In the genomic region with DNA sequence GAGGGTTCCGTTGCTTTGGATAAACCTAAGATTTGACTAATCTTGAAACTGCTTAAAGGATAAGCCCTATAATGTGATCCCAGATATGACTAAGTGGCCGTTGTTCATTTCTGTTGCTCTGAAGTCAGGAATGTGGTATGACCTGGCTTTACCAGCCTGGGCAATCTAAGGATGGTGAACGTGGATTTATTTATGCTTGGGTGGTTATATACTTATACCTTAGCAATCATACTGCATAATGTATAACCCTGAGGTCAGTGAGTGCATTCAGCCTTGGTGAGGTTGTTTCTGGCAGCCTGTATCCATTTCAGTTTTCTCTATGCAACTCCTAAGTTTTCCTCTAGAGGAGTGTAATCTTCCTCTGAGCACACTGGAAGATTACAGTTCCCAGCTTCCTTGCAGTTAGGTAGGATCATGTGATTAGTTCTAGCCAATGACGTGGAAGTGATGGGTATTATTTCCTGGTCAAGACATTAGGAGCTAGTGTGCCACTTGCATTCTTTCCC, we compare ENCODE assay signal across 11 cellular contexts. TPM values are rescaled to one million over a fixed set of nuclear protein-coding genes. Genes with fewer than 3 reads are reported as not detected.
DNase-seq lines count a peak whose midpoint lies in the region; ATAC-seq, FAIRE-seq and TF ChIP-seq lines count a peak whose summit lies in the region.
"Had no signal": no experiment of that assay in that cellular context is flagged by ENCODE, and none has a peak within 500 bp of the region (broad histone marks: within the 10 kb centered on the region; RNA-seq: fewer than 3 reads in every experiment).

No MANE protein-coding gene starts in this region.

- RAD21 ChIA-PET in GM12878 (lab: Charles Lee; ENCODE audit: unreplicated experiment) = interaction anchor here (0.8 kb wide), 1 partner anchor 81 kb away, joined by 3 read pairs; no protein-coding TSS in a partner anchor

- peak overlapping the region; percentile 40; the same call in 1 of the 2 replicates for H4K91ac ChIP-seq in IMR-90 (ENCODE audit: insufficient read depth, low read depth, low read length)

- H2AK9ac ChIP-seq in IMR-90 (replicated peaks; ENCODE audit: low read depth, low read length, poor library complexity) = no peak overlapping the region

- H3K9me1 ChIP-seq in IMR-90 (ENCODE audit: insufficient read depth, low read length) = peaks cover 8% of the 10 kb centered on the region; the same call in 1 of the 2 replicates

- H3K27me3 ChIP-seq in DND-41 (ENCODE audit: insufficient read depth, low read length, poor library complexity) = no peaks in the 10 kb centered on the region
- H3K27me3 ChIP-seq in IMR-90 (ENCODE audit: control insufficient read depth, insufficient read depth, low read length) = no peaks in the 10 kb centered on the region
- H3K27me3 ChIP-seq in GM12878 (replicated peaks in 1 of 2; ENCODE audit: control insufficient read depth in 2 of 2, insufficient read depth in 2 of 2, low read length in 1 of 2) = no peaks in the 10 kb centered on the region
- no peaks in the 10 kb centered on the region for H3K27me3 ChIP-seq in mesendoderm (ENCODE audit: insufficient read depth, low read length, poor library complexity)
- H3K27me3 ChIP-seq in ascending aorta = no peaks in the 10 kb centered on the region
- no peaks in the 10 kb centered on the region for H3K27me3 ChIP-seq in tibial artery

- WGBS in IMR-90 (ENCODE audit: extremely low coverage in 2 of 2, insufficient read length in 1 of 2), 2 experiments = no CpG with 5 or more reads among the region's 4 CpGs
- WGBS in GM12878 (ENCODE audit: insufficient coverage, insufficient replicate concordance, low lambda C conversion rate, missing lambda C conversion rate) = 35% methylated on average over 4 of the region's 4 CpGs
- WGBS in mesendoderm (ENCODE audit: extremely low coverage, insufficient coverage, low lambda C conversion rate) = no CpG with 5 or more reads among the region's 4 CpGs

- H3K79me2 ChIP-seq in DND-41 (ENCODE audit: insufficient read depth, low read length) (peaks cover 86% of the 10 kb centered on the region), GM12878 (ENCODE audit: control insufficient read depth, insufficient read depth, low read length) (no peaks in the 10 kb centered on the region; the same call in none of the 2 replicates), mesendoderm (ENCODE audit: control insufficient read depth, insufficient read depth, low read length) (no peaks in the 10 kb centered on the region)

- H2AK5ac ChIP-seq in IMR-90 (ENCODE audit: low read depth, low read length) = peak overlapping the region; percentile 63
- H2AK5ac ChIP-seq in mesendoderm (ENCODE audit: low read length) = no peak overlapping the region

- H3K4me1 ChIP-seq in DND-41 (ENCODE audit: insufficient read depth, low read length) (0 out of 2 replicates have a peak, but pooled peaks cover 5% of the 10 kb centered on the region), IMR-90 (ENCODE audit: control insufficient read depth, insufficient read depth, low read length) (peaks cover 5% of the 10 kb centered on the region), GM12878 (ENCODE audit: control insufficient read depth, insufficient read depth, low read length) (peaks cover 4% of the 10 kb centered on the region), mesendoderm (ENCODE audit: control insufficient read depth, low read depth, low read length) (peaks cover 12% of the 10 kb centered on the region), ascending aorta (peaks cover 0 to 20% of the 10 kb centered on the region in 2 donors), tibial artery (peaks cover 0 to 42% (median 12%) of the 10 kb centered on the region in 4 donors)

- TF ChIP-seq EP300 in GM12878 (IDR thresholded peaks at IDR 0.05; ENCODE audit: borderline replicate concordance in 1 of 2, control insufficient read depth in 1 of 2, low read depth in 2 of 2, low read length in 2 of 2) = no peak

- H3K56ac ChIP-seq in IMR-90 (ENCODE audit: extremely low read depth, insufficient read depth, low read length) (no peak overlapping the region), mesendoderm (ENCODE audit: low read length) (no peak overlapping the region)

- H2BK20ac ChIP-seq in IMR-90 (ENCODE audit: low read depth, low read length) = no peak overlapping the region

- 0 out of 2 replicates have a peak overlapping the region, but pooled peaks have one; percentile 11 for H3K4ac ChIP-seq in IMR-90 (ENCODE audit: low read depth, low read length)
- no peak overlapping the region for H3K4ac ChIP-seq in mesendoderm (ENCODE audit: low read depth, low read length)

- no peak overlapping the region for H2AFZ ChIP-seq in DND-41 (ENCODE audit: low read depth, low read length)
- no peak overlapping the region for H2AFZ ChIP-seq in IMR-90 (replicated peaks; ENCODE audit: low read length, poor library complexity)
- no peak overlapping the region for H2AFZ ChIP-seq in GM12878 (ENCODE audit: control insufficient read depth, low read depth, low read length)

- H3K18ac ChIP-seq in IMR-90 (ENCODE audit: low read depth, low read length) = peak overlapping the region; percentile 6; the same call in 1 of the 2 replicates
- no peak overlapping the region for H3K18ac ChIP-seq in mesendoderm (ENCODE audit: low read length)

- no peaks in the 10 kb centered on the region for H3K9me3 ChIP-seq in DND-41 (ENCODE audit: insufficient read depth, low read length, severe bottlenecking)
- H3K9me3 ChIP-seq in IMR-90 (ENCODE audit: control insufficient read depth, insufficient read depth, low read length) = no peaks in the 10 kb centered on the region
- H3K9me3 ChIP-seq in GM12878 (replicated peaks; ENCODE audit: control insufficient read depth, insufficient read depth, low read length) = peaks cover 2% of the 10 kb centered on the region; the same call in 2 of the 3 replicates
- H3K9me3 ChIP-seq in ascending aorta = peaks cover 0 to 4% of the 10 kb centered on the region in 2 donors
- H3K9me3 ChIP-seq in tibial artery = no peaks in the 10 kb centered on the region

- dilution Hi-C loops in IMR-90 (cut with HindIII; ENCODE audit: low sequenced_read_pairs, unreplicated experiment) = no loop called here

- H3K14ac ChIP-seq in IMR-90 (replicated peaks; ENCODE audit: low read depth, low read length) = peak overlapping the region; percentile 58; the same call in 1 of the 2 replicates

- H4K8ac ChIP-seq in IMR-90 (ENCODE audit: low read depth in 2 of 2, low read length in 2 of 2) (peak overlapping the region in 1 of 2 experiments; percentile 69; a peak in 2 of 4 replicates), mesendoderm (ENCODE audit: low read depth, low read length) (no peak overlapping the region)

- SMC1A ChIA-PET in GM12878 (lab: Charles Lee; ENCODE audit: uncharacterized antibody, unreplicated experiment) = interaction anchor here (0.5 to 1.6 kb wide), 3 partner anchors 10 to 161 kb away, joined by 3 to 6 read pairs (median 3); no protein-coding TSS in a partner anchor

- in situ Hi-C loops in IMR-90 (cut with MboI; ENCODE audit: low sequenced_read_pairs) = no loop called here
- in situ Hi-C loops in GM12878 (cut with MboI) = no loop called here

- TF ChIP-seq POLR2A in IMR-90 (IDR thresholded peaks at IDR 0.05; ENCODE audit: low read depth, low read length) = no peak
- no peak for TF ChIP-seq POLR2A in GM12878 (IDR thresholded peaks at IDR 0.05; ENCODE audit: low read depth, low read length)

- peak overlapping the region; percentile 32; the same call in 1 of the 2 replicates for H2BK120ac ChIP-seq in IMR-90 (ENCODE audit: low read depth, low read length)
- no peak overlapping the region for H2BK120ac ChIP-seq in mesendoderm (ENCODE audit: low read depth, low read length)

- no peak for DNase-seq in DND-41
- DNase-seq in IMR-90 = peak; percentile 62
- DNase-seq in GM12878 (ENCODE audit: low read depth, low spot score) = no peak
- DNase-seq in mesendoderm = peak; percentile 75
- DNase-seq in OCI-M2 (lab: John Stamatoyannopoulos, UW; ENCODE audit: unreplicated experiment) = no peak
- no peak for DNase-seq in ascending aorta (ENCODE audit: low spot score in 2 of 2)
- no peak for DNase-seq in tibial artery
- no peak for DNase-seq in LoVo (ENCODE audit: low spot score)
- DNase-seq: KG1, RPMI8226 had no signal

- H3K36me3 ChIP-seq in DND-41 (ENCODE audit: insufficient read depth, low read length) (no peaks in the 10 kb centered on the region), IMR-90 (ENCODE audit: control insufficient read depth, insufficient read depth, low read length) (no peaks in the 10 kb centered on the region), GM12878 (ENCODE audit: control insufficient read depth in 2 of 2, insufficient read depth in 2 of 2, low read length in 1 of 2) (no peaks in the 10 kb centered on the region), mesendoderm (ENCODE audit: control insufficient read depth, insufficient read depth, low read length) (no peaks in the 10 kb centered on the region), ascending aorta (no peaks in the 10 kb centered on the region), tibial artery (no peaks in the 10 kb centered on the region)

- H2BK15ac ChIP-seq in IMR-90 (ENCODE audit: low read depth, low read length) (no peak overlapping the region), mesendoderm (replicated peaks; ENCODE audit: low read depth) (no peak overlapping the region)

- 0 out of 2 replicates have a peak, but pooled peaks have one; percentile 5 for TF ChIP-seq RAD21 in IMR-90 (IDR thresholded peaks at IDR 0.05; ENCODE audit: low read length)
- TF ChIP-seq RAD21 in GM12878 (IDR thresholded peaks at IDR 0.05; ENCODE audit: insufficient read depth, low read depth, low read length) = no peak

- BruUV-seq in IMR-90 (replicated peaks; lab: Mats Ljungman, UMichigan) (no TSS peak), GM12878 (replicated peaks; lab: Mats Ljungman, UMichigan) (no TSS peak)

- CTCF ChIA-PET in IMR-90 (lab: Yijun Ruan, JAX) (no interaction called here), GM12878 (lab: Yijun Ruan, JAX) (interaction anchor here (1.0 kb wide), 1 partner anchor 28 kb away, joined by 3 read pairs; no protein-coding TSS in a partner anchor)

- peak overlapping the region; percentile 73; the same call in 1 of the 2 replicates for H4K5ac ChIP-seq in IMR-90 (ENCODE audit: low read depth, low read length)
- no peak overlapping the region for H4K5ac ChIP-seq in mesendoderm (ENCODE audit: low read length)

- H3K4me2 ChIP-seq in DND-41 (ENCODE audit: insufficient read depth, low read length) = no peak overlapping the region
- peak overlapping the region; percentile 59; the same call in 1 of the 2 replicates for H3K4me2 ChIP-seq in IMR-90 (ENCODE audit: low read depth, low read length)
- H3K4me2 ChIP-seq in GM12878 (ENCODE audit: control insufficient read depth, insufficient read depth) = no peak overlapping the region
- H3K4me2 ChIP-seq in mesendoderm (ENCODE audit: low read length) = no peak overlapping the region

- no peak overlapping the region for H3K23ac ChIP-seq in IMR-90 (ENCODE audit: low read depth, low read length)
- H3K23ac ChIP-seq in mesendoderm (ENCODE audit: low read length) = no peak overlapping the region

- H3K79me1 ChIP-seq in IMR-90 (ENCODE audit: low read depth in 1 of 2, low read length in 2 of 2) (peaks cover 24 to 42% of the 10 kb centered on the region in 2 experiments), mesendoderm (ENCODE audit: low read length) (peaks cover 1% of the 10 kb centered on the region)

- POLR2A ChIA-PET in IMR-90 (lab: Charles Lee; ENCODE audit: unreplicated experiment) = no interaction called here
- POLR2A ChIA-PET in GM12878 (lab: Charles Lee) = interaction anchor here (1.2 kb wide), 1 partner anchor 20 kb away, joined by 9 read pairs; no protein-coding TSS in a partner anchor

- H3K27ac ChIP-seq in DND-41 (ENCODE audit: low read length) (no peak overlapping the region), IMR-90 (ENCODE audit: insufficient read depth, low read length) (no peak overlapping the region), GM12878 (ENCODE audit: control insufficient read depth, insufficient read depth) (no peak overlapping the region), mesendoderm (ENCODE audit: low read depth, low read length) (no peak overlapping the region), ascending aorta (peak overlapping the region in 1 of 2 donors; percentile 51), tibial artery (peak overlapping the region in 1 of 2 donors; percentile 32)

- ATAC-seq in DND-41 (ENCODE audit: insufficient read depth, low read depth) (0 out of 3 replicates have a peak, but pooled peaks have one; percentile 19), IMR-90 (ENCODE audit: low read depth) (peak; percentile 80), GM12878 (peak; percentile 56)

- H2BK5ac ChIP-seq in IMR-90 (ENCODE audit: low read depth, low read length, poor library complexity, severe bottlenecking) = peak overlapping the region; percentile 81
- no peak overlapping the region for H2BK5ac ChIP-seq in mesendoderm (ENCODE audit: low read length)

- no peak for FAIRE-seq in GM12878 (lab: Jason Lieb, UNC)
- FAIRE-seq: endothelial cell of umbilical vein had no signal

- H3K9ac ChIP-seq in DND-41 (ENCODE audit: low read depth, low read length) = no peak overlapping the region
- H3K9ac ChIP-seq in IMR-90 (ENCODE audit: low read depth, low read length) = no peak overlapping the region
- no peak overlapping the region for H3K9ac ChIP-seq in GM12878 (ENCODE audit: control insufficient read depth, insufficient read depth, low read length)
- no peak overlapping the region for H3K9ac ChIP-seq in mesendoderm (ENCODE audit: low read length)

- H4K20me1 ChIP-seq in DND-41 (ENCODE audit: insufficient read depth, low read length) (peaks cover 11% of the 10 kb centered on the region; the same call in 1 of the 2 replicates), IMR-90 (ENCODE audit: insufficient read depth, low read length) (peaks cover 20% of the 10 kb centered on the region), GM12878 (ENCODE audit: control insufficient read depth, insufficient read depth) (no peaks in the 10 kb centered on the region)

- TF ChIP-seq CTCF in DND-41 (IDR thresholded peaks at IDR 0.05; ENCODE audit: borderline replicate concordance, extremely low read depth, low read length, poor library complexity, severe bottlenecking) (no peak), IMR-90 (conservative IDR thresholded peaks at IDR 0.05; ENCODE audit: low read depth, low read length) (peak; percentile 24; the same call in 1 of the 2 replicates), GM12878 (IDR thresholded peaks at IDR 0.05 in 2 of 3, conservative IDR thresholded peaks at IDR 0.05 in 1 of 3; ENCODE audit: control insufficient read depth in 2 of 3, extremely low read depth in 1 of 3, insufficient read depth in 1 of 3, low read depth in 3 of 3, low read length in 3 of 3) (no peak), ascending aorta (IDR thresholded peaks at IDR 0.05) (no peak), tibial artery (IDR thresholded peaks at IDR 0.05) (no peak)

- intact Hi-C loops in IMR-90 (cut with micrococcal nuclease) = no loop called here
- intact Hi-C loops in GM12878 (cut with micrococcal nuclease; ENCODE audit: unreplicated experiment) = no loop called here
- intact Hi-C loops in ascending aorta (cut with DNase I) = no loop called here
- intact Hi-C loops in tibial artery (cut with DNase I; ENCODE audit: low total_unique reads) = no loop called here

- no peak overlapping the region for H3K4me3 ChIP-seq in DND-41 (ENCODE audit: low read depth in 1 of 2, low read length in 2 of 2)
- H3K4me3 ChIP-seq in IMR-90 (ENCODE audit: insufficient read depth, low read depth, low read length) = no peak overlapping the region
- H3K4me3 ChIP-seq in GM12878 = no peak overlapping the region
- H3K4me3 ChIP-seq in mesendoderm (ENCODE audit: low read length) = no peak overlapping the region
- no peak overlapping the region for H3K4me3 ChIP-seq in ascending aorta
- H3K4me3 ChIP-seq in tibial artery = no peak overlapping the region

RNA-seq across cellular contexts. Expression of gene FTO, which starts 41.9 kb away (rescaled TPM):
- 121 and 132 TPM in 2 replicates for total RNA-seq in IMR-90 (2012; rRNA removed)
- polyA plus RNA-seq in IMR-90 (2012; rRNA removed) = 57.4 and 70.3 TPM in 2 replicates
- polyA plus RNA-seq in IMR-90 (2012; cell fraction: cytosol; rRNA removed) = 23.4 and 33.2 TPM in 2 replicates
- polyA plus RNA-seq in IMR-90 (2012; cell fraction: nucleus; rRNA removed; ENCODE audit: low replicate concordance) = 7.1 and 28.7 TPM in 2 replicates
- total RNA-seq in GM12878 (2013; cell fraction: nucleolus; rRNA removed) = 112 TPM in 2 replicates
- 39.9 and 41.1 TPM in 2 replicates for total RNA-seq in GM12878 (2014; rRNA removed)
- 50.0 and 52.5 TPM in 2 replicates for total RNA-seq in GM12878 (2014; rRNA removed; fragmentation: Illumina TruSeq; extraction: Trizol)
- 51.7 and 55.0 TPM in 2 replicates for total RNA-seq in GM12878 (2021)
- polyA plus RNA-seq in GM12878 (2011; ENCODE audit: low read depth) = 24.3 TPM
- 33.7 and 47.8 TPM in 2 replicates for polyA plus RNA-seq in GM12878 (2011; rRNA removed)
- polyA plus RNA-seq in GM12878 (2011; cell fraction: cytosol; rRNA removed) = 41.6 and 53.8 TPM in 2 replicates
- polyA plus RNA-seq in GM12878 (2011; cell fraction: nucleus; rRNA removed) = 18.7 and 24.9 TPM in 2 replicates
- 23.5 and 30.5 TPM in 2 replicates for polyA plus RNA-seq in GM12878 (2012)
- polyA plus RNA-seq in GM12878 (2014; fragmentation: Illumina TruSeq; extraction: Trizol) = 55.0 and 60.6 TPM in 2 replicates
- 10 to 100 TPM; 20.1 to 20.3 TPM for polyA plus RNA-seq in GM12878 (2014; fragmentation: Nextera tagmentation; extraction: Ambion mirVana)
- polyA plus RNA-seq in GM12878 (2014; rRNA removed) = 36.2 and 39.3 TPM in 2 replicates
- 10 to 100 TPM; 46.3 to 49.8 TPM for polyA plus RNA-seq in GM12878 (2016; fragmentation: Nextera tagmentation; extraction: Ambion mirVana)
- polyA minus RNA-seq in GM12878 (2011; rRNA and poly(A)+ RNA removed) = 69.2 and 93.4 TPM in 2 replicates
- polyA minus RNA-seq in GM12878 (2011; cell fraction: cytosol; rRNA and poly(A)+ RNA removed) = 23.7 and 25.4 TPM in 2 replicates
- 38.9 and 50.6 TPM in 2 replicates for polyA minus RNA-seq in GM12878 (2011; cell fraction: nucleus; rRNA and poly(A)+ RNA removed)
- polyA plus RNA-seq in mesendoderm (2013, experiment 1 of 2) = 31.4 TPM
- polyA plus RNA-seq in mesendoderm (2013, experiment 2 of 2) = 30.9 TPM
- 50.2 TPM for total RNA-seq in ascending aorta

RNA-seq across cellular contexts. Expression of gene RPGRIP1L, which starts 42.1 kb away (rescaled TPM):
- total RNA-seq in IMR-90 (2012; rRNA removed) (10.4 and 18.3 TPM in 2 replicates), GM12878 (2014; rRNA removed) (3.8 and 4.9 TPM in 2 replicates), GM12878 (2014; rRNA removed; fragmentation: Illumina TruSeq; extraction: Trizol) (6.7 and 7.0 TPM in 2 replicates), GM12878 (2021) (4.7 and 5.1 TPM in 2 replicates), ascending aorta (0.96 TPM)
- polyA plus RNA-seq in IMR-90 (2012; rRNA removed) (7.0 and 7.3 TPM in 2 replicates), GM12878 (2011; rRNA removed) (3.5 and 5.7 TPM in 2 replicates), GM12878 (2014; fragmentation: Illumina TruSeq; extraction: Trizol) (5.2 and 7.0 TPM in 2 replicates), GM12878 (2014; fragmentation: Nextera tagmentation; extraction: Ambion mirVana) (1 to 10 TPM; 3.9 to 4.0 TPM), GM12878 (2014; rRNA removed) (3.4 and 4.1 TPM in 2 replicates), GM12878 (2016; fragmentation: Nextera tagmentation; extraction: Ambion mirVana) (1 to 10 TPM; 6.6 to 9.6 TPM)
- 1.2 and 1.5 TPM in 2 replicates for polyA plus RNA-seq in IMR-90 (2012; cell fraction: cytosol; rRNA removed)
- polyA plus RNA-seq in IMR-90 (2012; cell fraction: nucleus; rRNA removed; ENCODE audit: low replicate concordance) = 1.4 and 9.8 TPM in 2 replicates
- total RNA-seq in GM12878 (2013; cell fraction: nucleolus; rRNA removed) = 17.0 and 19.1 TPM in 2 replicates
- polyA plus RNA-seq in GM12878 (2011; ENCODE audit: low read depth) = 1.6 TPM
- 1.2 and 1.5 TPM in 2 replicates for polyA plus RNA-seq in GM12878 (2011; cell fraction: cytosol; rRNA removed)
- polyA plus RNA-seq in GM12878 (2011; cell fraction: nucleus; rRNA removed) = 2.8 and 3.6 TPM in 2 replicates
- polyA plus RNA-seq in GM12878 (2012) = 2.0 and 2.3 TPM in 2 replicates
- polyA minus RNA-seq in GM12878 (2011; rRNA and poly(A)+ RNA removed) = 3.6 and 6.8 TPM in 2 replicates
- 2.1 and 2.9 TPM in 2 replicates for polyA minus RNA-seq in GM12878 (2011; cell fraction: cytosol; rRNA and poly(A)+ RNA removed)
- polyA minus RNA-seq in GM12878 (2011; cell fraction: nucleus; rRNA and poly(A)+ RNA removed) = 4.7 and 11.9 TPM in 2 replicates
- 11.0 TPM for polyA plus RNA-seq in mesendoderm (2013, experiment 1 of 2)
- polyA plus RNA-seq in mesendoderm (2013, experiment 2 of 2) = 9.4 TPM

Comparison
In these comparisons a context has a peak if more than half of its experiments do, and no peak if none do; other contexts are left out.
1. ATAC-seq: peak in every context shown above with its lines; median percentile 80 in IMR-90; 56 in GM12878; 19 in DND-41.
2. DNase-seq: peak in IMR-90 (single experiment) and mesendoderm (single experiment); none in DND-41 (single experiment), GM12878 (single experiment), OCI-M2 (single experiment), ascending aorta (0 of 2), tibial artery (0 of 2) and LoVo (single experiment).